In genomic region chr19:4403005-4403761, GRCh38 we compare ENCODE assay signal across 8 cellular contexts. TPM values are rescaled to one million over a fixed set of nuclear protein-coding genes. Genes with fewer than 3 reads are reported as not detected.
A peak's percentile ranks its signal among the peaks of the same experiment; 100 is the strongest.
DNase-seq lines count a peak whose midpoint lies in the region; TF ChIP-seq lines count a peak whose summit lies in the region.

No MANE protein-coding gene starts in this region.

- H3K4me3 ChIP-seq in OCI-LY1 (ENCODE audit: low read depth, low read length, poor library complexity, severe bottlenecking) (peak overlapping the region; percentile 100), endodermal cell (ENCODE audit: low read length) (peak overlapping the region; percentile 87), ovary (peak overlapping the region; percentile 45)

- no peaks in the 10 kb centered on the region for H3K9me3 ChIP-seq in OCI-LY1 (ENCODE audit: low read length)
- no peaks in the 10 kb centered on the region for H3K9me3 ChIP-seq in endodermal cell (ENCODE audit: control insufficient read depth, low read length)
- no peaks in the 10 kb centered on the region for H3K9me3 ChIP-seq in ovary

- H3K27me3 ChIP-seq in OCI-LY1 (ENCODE audit: insufficient read depth, low read length) (no peaks in the 10 kb centered on the region), endodermal cell (ENCODE audit: control insufficient read depth, insufficient read depth, low read length, poor library complexity, severe bottlenecking) (no peaks in the 10 kb centered on the region), ovary (no peaks in the 10 kb centered on the region)

- no peaks in the 10 kb centered on the region for H3F3A ChIP-seq in OCI-LY1 (ENCODE audit: insufficient read depth, low read length)

- H4K20me1 ChIP-seq in OCI-LY1 (ENCODE audit: insufficient read depth, low read length): no peaks in the 10 kb centered on the region

- H3K27ac ChIP-seq in OCI-LY1 (ENCODE audit: low read depth, low read length, poor library complexity, severe bottlenecking) (peak overlapping the region; percentile 68), endodermal cell (ENCODE audit: low read depth, low read length) (peak overlapping the region; percentile 82), ovary (peak overlapping the region in 1 of 2 donors; percentile 54)

- H3K27me3 Mint-ChIP-seq in endodermal cell (ENCODE audit: insufficient read depth): no peaks in the 10 kb centered on the region

- TF ChIP-seq POLR2A in ovary (IDR thresholded peaks at IDR 0.05): no peak

- H3K9me3 Mint-ChIP-seq in endodermal cell: no peaks in the 10 kb centered on the region

- peak overlapping the region; percentile 96 for H3K27ac Mint-ChIP-seq in endodermal cell

- peaks cover 58% of the 10 kb centered on the region for H3K79me2 ChIP-seq in OCI-LY1 (ENCODE audit: insufficient read depth, low read length)

- H2AFZ ChIP-seq in OCI-LY1 (ENCODE audit: low read length): no peak overlapping the region

- H3K36me3 ChIP-seq in OCI-LY1 (ENCODE audit: insufficient read depth, low read length) (peaks cover 42% of the 10 kb centered on the region), endodermal cell (ENCODE audit: control insufficient read depth, insufficient read depth, low read length) (peaks cover 21% of the 10 kb centered on the region), ovary (no peaks in the 10 kb centered on the region)

- no peaks in the 10 kb centered on the region for H3K9me2 ChIP-seq in OCI-LY1 (ENCODE audit: low read depth, low read length)

- peaks cover 50% of the 10 kb centered on the region for H3K4me1 ChIP-seq in OCI-LY1 (ENCODE audit: insufficient read depth, low read length, severe bottlenecking)
- no peaks in the 10 kb centered on the region for H3K4me1 ChIP-seq in endodermal cell (ENCODE audit: control insufficient read depth, insufficient read depth, low read length)
- peaks cover 11% of the 10 kb centered on the region for H3K4me1 ChIP-seq in ovary (ENCODE audit: insufficient read depth)

- peaks cover 26% of the 10 kb centered on the region for H3K36me3 Mint-ChIP-seq in endodermal cell (ENCODE audit: low read depth)

- H3K9ac ChIP-seq in OCI-LY1 (ENCODE audit: low read length) (peak overlapping the region; percentile 100), endodermal cell (ENCODE audit: extremely low read depth, low read length, poor library complexity, severe bottlenecking) (peak overlapping the region; percentile 95)

- TF ChIP-seq EP300 in ovary (IDR thresholded peaks at IDR 0.05): no peak

- intact Hi-C loops in ovary (cut with DNase I): loop anchor here in 1 of 4 donors (5.0 kb wide), 2 partner anchors 61 to 1959 kb away; partner anchors contain the start of genes CLPP and MPND

- DNase-seq in EL (peak; percentile 29), endodermal cell (peak; percentile 55), ovary (peak in 2 of 5 donors; percentile 52 to 61), HK-2 (ENCODE audit: unreplicated experiment) (no peak), NCI-H1105 (lab: John Stamatoyannopoulos, UW) (no peak), NCI-H510A (lab: John Stamatoyannopoulos, UW) (no peak), NOMO-1 treated with dmso at 0.1 percent for 144 hours (lab: John Stamatoyannopoulos, UW; ENCODE audit: unreplicated experiment) (no peak)

- WGBS in endodermal cell (ENCODE audit: insufficient coverage in 1 of 2, insufficient read length in 1 of 2), 2 experiments: 4 to 7% methylated on average over 28 to 32 of the region's 32 CpGs
- WGBS in ovary, 3 donors: 7 to 10% (median 9%) methylated on average over 32 of the region's 32 CpGs

- peak overlapping the region; percentile 87 for H3K4me3 Mint-ChIP-seq in endodermal cell

- TF ChIP-seq CTCF in OCI-LY1 (IDR thresholded peaks at IDR 0.05; ENCODE audit: low read length) (no peak), endodermal cell (conservative IDR thresholded peaks at IDR 0.05) (no peak), ovary (IDR thresholded peaks at IDR 0.05) (no peak)

- peaks cover 22% of the 10 kb centered on the region for H3K4me1 Mint-ChIP-seq in endodermal cell

- peak overlapping the region; percentile 100 for H3K4me2 ChIP-seq in OCI-LY1 (ENCODE audit: low read length)

RNA-seq across cellular contexts. Expression of gene CHAF1A, which starts 0.7 kb away (rescaled TPM):
- 10 to 100 TPM; 70.7 to 76.9 TPM for total RNA-seq in endodermal cell
- polyA plus RNA-seq in endodermal cell (2013, experiment 1 of 2): 48.1 TPM
- polyA plus RNA-seq in endodermal cell (2013, experiment 2 of 2): 46.4 TPM
- 10 to 100 TPM in 1 of 7 donors, 1 to 10 TPM in 6; 4.7 to 10.4 (median 7.5) TPM for total RNA-seq in ovary
- polyA plus RNA-seq in ovary: 1 to 10 TPM; 7.3 to 8.6 TPM

RNA-seq across cellular contexts. Expression of gene SH3GL1, which starts 2.8 kb away (rescaled TPM):
- total RNA-seq in endodermal cell (10 to 100 TPM; 76.8 to 77.0 TPM), ovary (10 to 100 TPM; 20.5 to 88.6 (median 68.3) TPM)
- polyA plus RNA-seq in endodermal cell (2013, experiment 1 of 2): 76.9 TPM
- polyA plus RNA-seq in endodermal cell (2013, experiment 2 of 2): 77.1 TPM
- polyA plus RNA-seq in ovary: 10 to 100 TPM in 1 of 2 donors, 1 to 10 TPM in 1; 6.9 to 57.5 TPM

RNA-seq across cellular contexts. Expression of gene UBXN6, which starts 54.4 kb away (rescaled TPM):
- total RNA-seq in endodermal cell (10 to 100 TPM; 31.2 to 36.9 TPM), ovary (100 to 1,000 TPM in 6 of 7 donors, 10 to 100 TPM in 1; 66.9 to 170 (median 133) TPM)
- 37.4 TPM for polyA plus RNA-seq in endodermal cell (2013, experiment 1 of 2)
- 37.1 TPM for polyA plus RNA-seq in endodermal cell (2013, experiment 2 of 2)
- 100 to 1,000 TPM in 1 of 2 donors, 10 to 100 TPM in 1; 19.3 to 140 TPM for polyA plus RNA-seq in ovary

RNA-seq across cellular contexts. Expression of gene MPND, which starts 59.8 kb away (rescaled TPM):
- total RNA-seq in endodermal cell (10 to 100 TPM; 51.5 to 55.9 TPM), ovary (10 to 100 TPM in 5 of 7 donors, 1 to 10 TPM in 2; 5.2 to 31.1 (median 20.3) TPM)
- polyA plus RNA-seq in endodermal cell (2013, experiment 1 of 2): 32.8 TPM
- 30.6 TPM for polyA plus RNA-seq in endodermal cell (2013, experiment 2 of 2)
- 10 to 100 TPM in 1 of 2 donors, 1 to 10 TPM in 1; 2.4 to 14.5 TPM for polyA plus RNA-seq in ovary

Comparison
In these comparisons a context has a peak if more than half of its experiments do, and no peak if none do; other contexts are left out.
1. DNase-seq: peak in EL (single experiment) and endodermal cell (single experiment); none in HK-2 (single experiment), NCI-H1105 (single experiment), NCI-H510A (single experiment) and NOMO-1 treated with dmso at 0.1 percent for 144 hours (single experiment).
2. H3K4me3 ChIP-seq: peak in every context shown above with its lines; median percentile 100 in OCI-LY1; 87 in endodermal cell; 45 in ovary.
3. RNA of gene CHAF1A, which starts 0.7 kb away (total RNA-seq): 70.7 to 76.9 TPM in endodermal cell; 4.7 to 10.4 TPM in ovary; every median in the first group is over 4 times any median in the second.